In the genomic region with DNA sequence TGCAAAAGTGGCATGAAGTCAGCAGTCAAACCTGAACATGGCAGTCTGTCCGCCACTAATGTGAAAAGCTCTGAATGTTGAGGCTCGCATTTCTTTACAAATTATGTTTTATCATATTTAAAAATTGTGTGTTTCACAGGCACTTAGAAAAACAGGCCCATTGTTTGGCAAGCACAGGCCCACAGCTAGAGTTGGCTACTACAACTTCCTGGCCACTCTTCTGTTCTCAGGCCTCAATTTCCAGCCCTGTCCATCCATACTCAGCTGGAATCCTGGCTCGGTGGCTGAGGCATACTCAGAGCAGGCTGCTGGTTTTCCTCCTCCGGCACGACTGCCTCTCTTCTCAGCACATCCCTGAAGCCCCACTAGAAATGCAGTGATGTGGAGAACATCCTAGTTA, we compare ENCODE assay signal across 18 cellular contexts. TPM values are rescaled to one million over a fixed set of nuclear protein-coding genes. Genes with fewer than 3 reads are reported as not detected.
"Had no signal": no experiment of that assay in that cellular context is flagged by ENCODE, and none has a peak within 500 bp of the region (broad histone marks: within the 10 kb centered on the region; RNA-seq: fewer than 3 reads in every experiment).

No MANE protein-coding gene starts in this region.

- H3K4me3 Mint-ChIP-seq: activated B cell treated with CpG ODN at 0.5 μM for 24 hours; activated naive CD4-positive, alpha-beta T cell treated with anti-CD3 and anti-CD28 coated beads, Interleukin-2, amount 50 U/mL, for 24 hours; endodermal cell; neural progenitor cell; type B pancreatic cell had no signal

- H3K36me3 ChIP-seq: brain microvascular endothelial cell, neural progenitor cell had no signal

- H3K27me3 Mint-ChIP-seq: type B pancreatic cell had no signal

- H3K4me1 ChIP-seq: neural progenitor cell, parathyroid adenoma had no signal

- H3K9me3 Mint-ChIP-seq: activated B cell treated with CpG ODN at 0.5 μM for 24 hours; activated naive CD4-positive, alpha-beta T cell treated with anti-CD3 and anti-CD28 coated beads, Interleukin-2, amount 50 U/mL, for 24 hours; endodermal cell; neural progenitor cell; type B pancreatic cell had no signal

- H3K4me3 ChIP-seq: neural progenitor cell, skin epidermis had no signal

- H3K27me3 ChIP-seq: brain microvascular endothelial cell, neural progenitor cell had no signal

- H3K36me3 Mint-ChIP-seq: activated naive CD4-positive, alpha-beta T cell treated with anti-CD3 and anti-CD28 coated beads, Interleukin-2, amount 50 U/mL, for 24 hours; neural progenitor cell; type B pancreatic cell had no signal

- H3K27ac ChIP-seq: brain microvascular endothelial cell, neural progenitor cell, parathyroid adenoma had no signal

- DNase-seq: activated B cell treated with CpG ODN at 0.5 μM for 24 hours; activated CD4-positive, alpha-beta T cell treated with anti-CD3 and anti-CD28 coated beads, Interleukin-2, amount 50 U/mL, for 1 hour; activated CD8-positive, alpha-beta memory T cell treated with anti-CD3 and anti-CD28 coated beads, Interleukin-2, amount 50 U/mL, for 4 hours; amygdala; brain microvascular endothelial cell; cerebellar nuclear complex; endodermal cell; erythroblast; hypothalamus; kidney glomerular epithelial cell; retina; substantia nigra had no signal

- H3K27ac Mint-ChIP-seq: activated B cell treated with CpG ODN at 0.5 μM for 24 hours, endodermal cell, neural progenitor cell, type B pancreatic cell had no signal

RNA-seq across cellular contexts. Expression of a gene that starts 44.3 kb away (rescaled TPM):
- total RNA-seq: activated B cell treated with CpG ODN at 0.5 μM for 24 hours had no signal

RNA-seq across cellular contexts. Expression of a gene that starts 54.0 kb away (rescaled TPM):
- total RNA-seq: activated B cell treated with CpG ODN at 0.5 μM for 24 hours; endodermal cell; T-helper 1 cell treated with Interleukin-12 subunit alpha and Interleukin-12 subunit beta and Interleukin-4 antibody, amounts not matched to agents 30 ng/mL and 1 ng/mL, for 36 hours had no signal
